In the genomic region with DNA sequence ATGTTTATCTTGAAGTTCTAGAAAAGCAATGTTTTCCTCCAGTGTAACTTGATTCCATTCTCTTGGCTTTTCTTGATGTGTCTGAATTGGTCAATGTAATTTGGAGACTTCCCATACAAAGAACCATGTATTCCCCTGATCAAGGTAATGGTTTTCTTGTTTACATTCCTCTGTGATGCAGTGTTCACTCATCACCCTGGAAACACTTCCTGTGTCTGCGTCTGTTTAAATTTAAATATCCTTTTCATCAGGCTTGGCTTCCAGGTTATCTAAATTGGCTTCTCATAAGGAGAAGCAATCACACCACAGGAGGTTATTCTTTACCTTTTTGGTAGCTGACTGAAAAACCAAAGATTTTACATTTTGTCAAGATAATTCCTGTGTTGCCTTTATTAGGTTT, we compare ENCODE assay signal across 2 cellular contexts.
A peak's percentile ranks its signal among the peaks of the same experiment; 100 is the strongest.
TF ChIP-seq lines count a peak whose summit lies in the region.

No MANE protein-coding gene starts in this region.

TF ChIP-seq in GM23338, 12 proteins besides CTCF, POLR2A, EP300 and RAD21 (continued from another document):
- TF ChIP-seq, protein P1, sequence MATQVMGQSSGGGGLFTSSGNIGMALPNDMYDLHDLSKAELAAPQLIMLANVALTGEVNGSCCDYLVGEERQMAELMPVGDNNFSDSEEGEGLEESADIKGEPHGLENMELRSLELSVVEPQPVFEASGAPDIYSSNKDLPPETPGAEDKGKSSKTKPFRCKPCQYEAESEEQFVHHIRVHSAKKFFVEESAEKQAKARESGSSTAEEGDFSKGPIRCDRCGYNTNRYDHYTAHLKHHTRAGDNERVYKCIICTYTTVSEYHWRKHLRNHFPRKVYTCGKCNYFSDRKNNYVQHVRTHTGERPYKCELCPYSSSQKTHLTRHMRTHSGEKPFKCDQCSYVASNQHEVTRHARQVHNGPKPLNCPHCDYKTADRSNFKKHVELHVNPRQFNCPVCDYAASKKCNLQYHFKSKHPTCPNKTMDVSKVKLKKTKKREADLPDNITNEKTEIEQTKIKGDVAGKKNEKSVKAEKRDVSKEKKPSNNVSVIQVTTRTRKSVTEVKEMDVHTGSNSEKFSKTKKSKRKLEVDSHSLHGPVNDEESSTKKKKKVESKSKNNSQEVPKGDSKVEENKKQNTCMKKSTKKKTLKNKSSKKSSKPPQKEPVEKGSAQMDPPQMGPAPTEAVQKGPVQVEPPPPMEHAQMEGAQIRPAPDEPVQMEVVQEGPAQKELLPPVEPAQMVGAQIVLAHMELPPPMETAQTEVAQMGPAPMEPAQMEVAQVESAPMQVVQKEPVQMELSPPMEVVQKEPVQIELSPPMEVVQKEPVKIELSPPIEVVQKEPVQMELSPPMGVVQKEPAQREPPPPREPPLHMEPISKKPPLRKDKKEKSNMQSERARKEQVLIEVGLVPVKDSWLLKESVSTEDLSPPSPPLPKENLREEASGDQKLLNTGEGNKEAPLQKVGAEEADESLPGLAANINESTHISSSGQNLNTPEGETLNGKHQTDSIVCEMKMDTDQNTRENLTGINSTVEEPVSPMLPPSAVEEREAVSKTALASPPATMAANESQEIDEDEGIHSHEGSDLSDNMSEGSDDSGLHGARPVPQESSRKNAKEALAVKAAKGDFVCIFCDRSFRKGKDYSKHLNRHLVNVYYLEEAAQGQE (IDR thresholded peaks at IDR 0.05; ENCODE audit: unreplicated experiment) = no peak
- TF ChIP-seq EZH2phosphoT487 (IDR thresholded peaks at IDR 0.05; ENCODE audit: unreplicated experiment) (no peak), NANOG (IDR thresholded peaks at IDR 0.05; ENCODE audit: borderline replicate concordance) (0 out of 2 replicates have a peak, but pooled peaks have one; percentile 28)

TF ChIP-seq in H1, 55 proteins besides CTCF, POLR2A, EP300 and RAD21:
- TF ChIP-seq, protein P2, sequence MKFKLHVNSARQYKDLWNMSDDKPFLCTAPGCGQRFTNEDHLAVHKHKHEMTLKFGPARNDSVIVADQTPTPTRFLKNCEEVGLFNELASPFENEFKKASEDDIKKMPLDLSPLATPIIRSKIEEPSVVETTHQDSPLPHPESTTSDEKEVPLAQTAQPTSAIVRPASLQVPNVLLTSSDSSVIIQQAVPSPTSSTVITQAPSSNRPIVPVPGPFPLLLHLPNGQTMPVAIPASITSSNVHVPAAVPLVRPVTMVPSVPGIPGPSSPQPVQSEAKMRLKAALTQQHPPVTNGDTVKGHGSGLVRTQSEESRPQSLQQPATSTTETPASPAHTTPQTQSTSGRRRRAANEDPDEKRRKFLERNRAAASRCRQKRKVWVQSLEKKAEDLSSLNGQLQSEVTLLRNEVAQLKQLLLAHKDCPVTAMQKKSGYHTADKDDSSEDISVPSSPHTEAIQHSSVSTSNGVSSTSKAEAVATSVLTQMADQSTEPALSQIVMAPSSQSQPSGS (IDR thresholded peaks at IDR 0.05; ENCODE audit: low read length) = no peak
- TF ChIP-seq JUN (IDR thresholded peaks at IDR 0.05; ENCODE audit: low read depth, low read length) (no peak), CREB1 (IDR thresholded peaks at IDR 0.05) (no peak), RXRA (IDR thresholded peaks at IDR 0.05; ENCODE audit: insufficient read depth, low read depth, low read length) (no peak), SP4 (IDR thresholded peaks at IDR 0.05; ENCODE audit: low read length) (no peak), MAFK (IDR thresholded peaks at IDR 0.05; ENCODE audit: low read depth, low read length) (no peak), BCL11A (IDR thresholded peaks at IDR 0.05; ENCODE audit: low read depth in 2 of 2, low read length in 2 of 2) (no peak), TEAD4 (IDR thresholded peaks at IDR 0.05; ENCODE audit: low read depth, low read length) (no peak), RFX5 (IDR thresholded peaks at IDR 0.05; ENCODE audit: borderline replicate concordance, low read depth, low read length) (no peak), CEBPB (IDR thresholded peaks at IDR 0.05; ENCODE audit: low read depth, low read length) (no peak), POLR2AphosphoS5 (IDR thresholded peaks at IDR 0.05; ENCODE audit: low read depth, low read length) (no peak), EZH2 (IDR thresholded peaks at IDR 0.05; ENCODE audit: low read depth, low read length, severe bottlenecking) (no peak)
- TF ChIP-seq, protein P3, sequence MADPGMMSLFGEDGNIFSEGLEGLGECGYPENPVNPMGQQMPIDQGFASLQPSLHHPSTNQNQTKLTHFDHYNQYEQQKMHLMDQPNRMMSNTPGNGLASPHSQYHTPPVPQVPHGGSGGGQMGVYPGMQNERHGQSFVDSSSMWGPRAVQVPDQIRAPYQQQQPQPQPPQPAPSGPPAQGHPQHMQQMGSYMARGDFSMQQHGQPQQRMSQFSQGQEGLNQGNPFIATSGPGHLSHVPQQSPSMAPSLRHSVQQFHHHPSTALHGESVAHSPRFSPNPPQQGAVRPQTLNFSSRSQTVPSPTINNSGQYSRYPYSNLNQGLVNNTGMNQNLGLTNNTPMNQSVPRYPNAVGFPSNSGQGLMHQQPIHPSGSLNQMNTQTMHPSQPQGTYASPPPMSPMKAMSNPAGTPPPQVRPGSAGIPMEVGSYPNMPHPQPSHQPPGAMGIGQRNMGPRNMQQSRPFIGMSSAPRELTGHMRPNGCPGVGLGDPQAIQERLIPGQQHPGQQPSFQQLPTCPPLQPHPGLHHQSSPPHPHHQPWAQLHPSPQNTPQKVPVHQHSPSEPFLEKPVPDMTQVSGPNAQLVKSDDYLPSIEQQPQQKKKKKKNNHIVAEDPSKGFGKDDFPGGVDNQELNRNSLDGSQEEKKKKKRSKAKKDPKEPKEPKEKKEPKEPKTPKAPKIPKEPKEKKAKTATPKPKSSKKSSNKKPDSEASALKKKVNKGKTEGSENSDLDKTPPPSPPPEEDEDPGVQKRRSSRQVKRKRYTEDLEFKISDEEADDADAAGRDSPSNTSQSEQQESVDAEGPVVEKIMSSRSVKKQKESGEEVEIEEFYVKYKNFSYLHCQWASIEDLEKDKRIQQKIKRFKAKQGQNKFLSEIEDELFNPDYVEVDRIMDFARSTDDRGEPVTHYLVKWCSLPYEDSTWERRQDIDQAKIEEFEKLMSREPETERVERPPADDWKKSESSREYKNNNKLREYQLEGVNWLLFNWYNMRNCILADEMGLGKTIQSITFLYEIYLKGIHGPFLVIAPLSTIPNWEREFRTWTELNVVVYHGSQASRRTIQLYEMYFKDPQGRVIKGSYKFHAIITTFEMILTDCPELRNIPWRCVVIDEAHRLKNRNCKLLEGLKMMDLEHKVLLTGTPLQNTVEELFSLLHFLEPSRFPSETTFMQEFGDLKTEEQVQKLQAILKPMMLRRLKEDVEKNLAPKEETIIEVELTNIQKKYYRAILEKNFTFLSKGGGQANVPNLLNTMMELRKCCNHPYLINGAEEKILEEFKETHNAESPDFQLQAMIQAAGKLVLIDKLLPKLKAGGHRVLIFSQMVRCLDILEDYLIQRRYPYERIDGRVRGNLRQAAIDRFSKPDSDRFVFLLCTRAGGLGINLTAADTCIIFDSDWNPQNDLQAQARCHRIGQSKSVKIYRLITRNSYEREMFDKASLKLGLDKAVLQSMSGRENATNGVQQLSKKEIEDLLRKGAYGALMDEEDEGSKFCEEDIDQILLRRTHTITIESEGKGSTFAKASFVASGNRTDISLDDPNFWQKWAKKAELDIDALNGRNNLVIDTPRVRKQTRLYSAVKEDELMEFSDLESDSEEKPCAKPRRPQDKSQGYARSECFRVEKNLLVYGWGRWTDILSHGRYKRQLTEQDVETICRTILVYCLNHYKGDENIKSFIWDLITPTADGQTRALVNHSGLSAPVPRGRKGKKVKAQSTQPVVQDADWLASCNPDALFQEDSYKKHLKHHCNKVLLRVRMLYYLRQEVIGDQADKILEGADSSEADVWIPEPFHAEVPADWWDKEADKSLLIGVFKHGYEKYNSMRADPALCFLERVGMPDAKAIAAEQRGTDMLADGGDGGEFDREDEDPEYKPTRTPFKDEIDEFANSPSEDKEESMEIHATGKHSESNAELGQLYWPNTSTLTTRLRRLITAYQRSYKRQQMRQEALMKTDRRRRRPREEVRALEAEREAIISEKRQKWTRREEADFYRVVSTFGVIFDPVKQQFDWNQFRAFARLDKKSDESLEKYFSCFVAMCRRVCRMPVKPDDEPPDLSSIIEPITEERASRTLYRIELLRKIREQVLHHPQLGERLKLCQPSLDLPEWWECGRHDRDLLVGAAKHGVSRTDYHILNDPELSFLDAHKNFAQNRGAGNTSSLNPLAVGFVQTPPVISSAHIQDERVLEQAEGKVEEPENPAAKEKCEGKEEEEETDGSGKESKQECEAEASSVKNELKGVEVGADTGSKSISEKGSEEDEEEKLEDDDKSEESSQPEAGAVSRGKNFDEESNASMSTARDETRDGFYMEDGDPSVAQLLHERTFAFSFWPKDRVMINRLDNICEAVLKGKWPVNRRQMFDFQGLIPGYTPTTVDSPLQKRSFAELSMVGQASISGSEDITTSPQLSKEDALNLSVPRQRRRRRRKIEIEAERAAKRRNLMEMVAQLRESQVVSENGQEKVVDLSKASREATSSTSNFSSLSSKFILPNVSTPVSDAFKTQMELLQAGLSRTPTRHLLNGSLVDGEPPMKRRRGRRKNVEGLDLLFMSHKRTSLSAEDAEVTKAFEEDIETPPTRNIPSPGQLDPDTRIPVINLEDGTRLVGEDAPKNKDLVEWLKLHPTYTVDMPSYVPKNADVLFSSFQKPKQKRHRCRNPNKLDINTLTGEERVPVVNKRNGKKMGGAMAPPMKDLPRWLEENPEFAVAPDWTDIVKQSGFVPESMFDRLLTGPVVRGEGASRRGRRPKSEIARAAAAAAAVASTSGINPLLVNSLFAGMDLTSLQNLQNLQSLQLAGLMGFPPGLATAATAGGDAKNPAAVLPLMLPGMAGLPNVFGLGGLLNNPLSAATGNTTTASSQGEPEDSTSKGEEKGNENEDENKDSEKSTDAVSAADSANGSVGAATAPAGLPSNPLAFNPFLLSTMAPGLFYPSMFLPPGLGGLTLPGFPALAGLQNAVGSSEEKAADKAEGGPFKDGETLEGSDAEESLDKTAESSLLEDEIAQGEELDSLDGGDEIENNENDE (IDR thresholded peaks at IDR 0.05; ENCODE audit: insufficient replicate concordance, low read length) = no peak
- TF ChIP-seq, protein P4, sequence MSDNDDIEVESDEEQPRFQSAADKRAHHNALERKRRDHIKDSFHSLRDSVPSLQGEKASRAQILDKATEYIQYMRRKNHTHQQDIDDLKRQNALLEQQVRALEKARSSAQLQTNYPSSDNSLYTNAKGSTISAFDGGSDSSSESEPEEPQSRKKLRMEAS (IDR thresholded peaks at IDR 0.05) = no peak
